13 cellular contexts compared by ENCODE assay signal in the genomic region with DNA sequence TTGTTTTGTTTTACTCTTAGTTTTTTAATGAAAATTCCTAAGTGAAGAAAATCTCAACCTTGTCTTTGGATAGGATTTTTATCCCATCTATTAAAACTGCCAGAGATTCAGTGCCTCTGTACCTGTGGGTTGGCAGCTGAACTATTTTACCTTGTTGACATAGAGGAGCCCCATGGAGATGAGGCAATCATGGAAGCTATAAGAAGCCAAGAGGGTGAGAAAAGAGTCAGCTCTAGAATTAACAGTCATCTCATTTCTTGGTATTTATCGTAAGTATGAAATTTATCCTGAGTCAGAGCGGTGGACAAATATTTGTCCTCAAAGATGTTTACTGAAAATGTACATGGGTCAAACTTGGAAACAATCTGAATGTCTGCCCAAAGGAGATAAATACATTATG.
"Had no signal": no experiment of that assay in that cellular context is flagged by ENCODE, and none has a peak within 500 bp of the region (broad histone marks: within the 10 kb centered on the region; RNA-seq: fewer than 3 reads in every experiment).

No MANE protein-coding gene starts in this region.

- H3K27me3 ChIP-seq: testis had no signal

- H3K27ac ChIP-seq: testis had no signal

- H3K27ac Mint-ChIP-seq: activated B cell treated with CpG ODN at 0.5 μM for 24 hours; dendritic cell treated with granulocyte-macrophage colony-stimulating factor and Interleukin-4, amounts not matched to agents 40 ng/mL and 50 ng/mL, for 4 days had no signal

- H3K9me3 ChIP-seq: SK-N-SH, testis had no signal

- H3K4me1 Mint-ChIP-seq: activated B cell treated with CpG ODN at 0.5 μM for 24 hours had no signal

- H3K9me3 Mint-ChIP-seq: activated B cell treated with CpG ODN at 0.5 μM for 24 hours; effector memory CD8-positive, alpha-beta T cell; neural crest cell had no signal

- DNase-seq: activated B cell treated with CpG ODN at 0.5 μM for 24 hours; activated CD4-positive, alpha-beta T cell treated with anti-CD3 and anti-CD28 coated beads, Interleukin-2, amount 50 U/mL, for 48 hours; activated naive CD4-positive, alpha-beta T cell; cerebellar nuclear complex; effector memory CD8-positive, alpha-beta T cell; kidney; mesendoderm; SK-N-SH; stimulated activated CD4-positive, alpha-beta T cell treated with anti-CD3 and anti-CD28 coated beads, Interleukin-2, amount 100 ng/mL, for 24 hours; stimulated activated naive CD4-positive, alpha-beta T cell; testis had no signal

- H3K4me3 Mint-ChIP-seq: activated B cell treated with CpG ODN at 0.5 μM for 24 hours; dendritic cell treated with granulocyte-macrophage colony-stimulating factor and Interleukin-4, amounts not matched to agents 40 ng/mL and 50 ng/mL, for 4 days; effector memory CD8-positive, alpha-beta T cell; neural crest cell had no signal

- H3K4me3 ChIP-seq: testis had no signal

- H3K27me3 Mint-ChIP-seq: activated B cell treated with CpG ODN at 0.5 μM for 24 hours; dendritic cell treated with granulocyte-macrophage colony-stimulating factor and Interleukin-4, amounts not matched to agents 40 ng/mL and 50 ng/mL, for 4 days; effector memory CD8-positive, alpha-beta T cell had no signal
